13 cellular contexts compared by ENCODE assay signal in genomic region chr17:73286863-73287296, GRCh38. TPM values are rescaled to one million over a fixed set of nuclear protein-coding genes. Genes with fewer than 3 reads are reported as not detected.
A peak's percentile ranks its signal among the peaks of the same experiment; 100 is the strongest.
DNase-seq lines count a peak whose midpoint lies in the region; ATAC-seq and TF ChIP-seq lines count a peak whose summit lies in the region.
"Had no signal": no experiment of that assay in that cellular context is flagged by ENCODE, and none has a peak within 500 bp of the region (broad histone marks: within the 10 kb centered on the region; RNA-seq: fewer than 3 reads in every experiment).

No MANE protein-coding gene starts in this region.

- DNase-seq in HT-29 (ENCODE audit: low spot score) = peak; percentile 50
- peak; percentile 34 for DNase-seq in fibroblast of peridontal ligament (ENCODE audit: extremely low read depth)
- DNase-seq in sigmoid colon = no peak
- DNase-seq in pons (ENCODE audit: low spot score) = no peak
- no peak for DNase-seq in cortex of kidney (lab: John Stamatoyannopoulos, UW)
- DNase-seq in coronary artery (ENCODE audit: low spot score) = no peak
- DNase-seq: aorta, MV-4-11 had no signal

- H3K36me3 ChIP-seq in sigmoid colon = peaks cover 0 to 25% (median 14%) of the 10 kb centered on the region in 4 donors

- H3K9me3 ChIP-seq in sigmoid colon = no peaks in the 10 kb centered on the region

- TF ChIP-seq CTCF in sigmoid colon (IDR thresholded peaks at IDR 0.05) (no peak), coronary artery (IDR thresholded peaks at IDR 0.05) (no peak)

- H3K27me3 ChIP-seq in sigmoid colon = no peaks in the 10 kb centered on the region
- H3K27me3 ChIP-seq: hepatocyte had no signal

- peaks cover 0 to 100% (median 91%) of the 10 kb centered on the region in 4 donors for H3K4me1 ChIP-seq in sigmoid colon

- no peak for TF ChIP-seq POLR2A in sigmoid colon (IDR thresholded peaks at IDR 0.05)

- H3K4me3 ChIP-seq in sigmoid colon (no peak overlapping the region), coronary artery (no peak overlapping the region)
- H3K4me3 ChIP-seq: hepatocyte had no signal

- WGBS in sigmoid colon, 2 donors = 56 to 72% methylated on average over 8 of the region's 8 CpGs

- peak overlapping the region; percentile 10 for H3K27ac ChIP-seq in angular gyrus (ENCODE audit: low read depth, low read length)
- peak overlapping the region; percentile 40 to 100 (median 86) for H3K27ac ChIP-seq in sigmoid colon
- H3K27ac ChIP-seq in coronary artery = peak overlapping the region in 1 of 2 donors; percentile 56
- H3K27ac ChIP-seq: hepatocyte had no signal

- no peak for TF ChIP-seq EP300 in sigmoid colon (IDR thresholded peaks at IDR 0.05)

- ATAC-seq in GM19452 (IDR thresholded peaks at IDR 0.05; ENCODE audit: unreplicated experiment) = no peak
- ATAC-seq: stimulated activated effector memory CD8-positive, alpha-beta T cell treated with anti-CD3 and anti-CD28 coated beads, Interleukin-12 subunit alpha, Interleukin-12 subunit beta, amount 100 ng/mL, for 72 hours had no signal

- intact Hi-C loops in sigmoid colon (cut with DNase I) = no loop called here

RNA-seq across cellular contexts. Expression of gene CDC42EP4, which starts 24.9 kb away (rescaled TPM):
- total RNA-seq in HT-29 (2014; rRNA removed; shearing (Covaris generic)) = 98.2 and 109 TPM in 2 replicates
- total RNA-seq in sigmoid colon = 10 to 100 TPM; 68.1 to 87.6 (median 76.0) TPM
- 10 to 100 TPM; 44.0 to 57.3 (median 46.2) TPM for polyA plus RNA-seq in sigmoid colon

RNA-seq across cellular contexts. Expression of gene CPSF4L, which starts 25.2 kb away (rescaled TPM):
- 0.13 TPM in 1 of 2 replicates, not detected in the other for total RNA-seq in HT-29 (2014; rRNA removed; shearing (Covaris generic))
- total RNA-seq in sigmoid colon = not detected
- polyA plus RNA-seq in sigmoid colon = not detected
- total RNA-seq: hepatocyte; T-helper 2 cell treated with Interferon-gamma antibody and Interleukin-4, amounts not matched to agents 100 ng/mL and 5 ng/mL, for 36 hours had no signal
- polyA plus RNA-seq: aorta, hepatocyte had no signal

Comparison
In these comparisons a context has a peak if more than half of its experiments do, and no peak if none do; other contexts are left out.
1. DNase-seq: peak in HT-29 (single experiment) and fibroblast of peridontal ligament (single experiment); none in sigmoid colon (single experiment), pons (single experiment), cortex of kidney (single experiment) and coronary artery (single experiment).